In genomic region chr12:64781374-64782029, GRCh38 we compare ENCODE assay signal across 8 cellular contexts. TPM values are rescaled to one million over a fixed set of nuclear protein-coding genes. Genes with fewer than 3 reads are reported as not detected.
DNase-seq lines count a peak whose midpoint lies in the region; ATAC-seq lines count a peak whose summit lies in the region.

No MANE protein-coding gene starts in this region.

- peaks cover 66% of the 10 kb centered on the region for H3K27me3 ChIP-seq in ectodermal cell (ENCODE audit: control insufficient read depth, insufficient read depth, low read length, poor library complexity, severe bottlenecking)

- POLR2A ChIA-PET in naive thymus-derived CD8-positive, alpha-beta T cell (lab: Charles Lee), result interaction anchor here (2.2 kb wide), 1 partner anchor 22 kb away, joined by 9 read pairs; the partner anchor contains the start of gene GNS

- peaks cover 4 to 10% (median 10%) of the 10 kb centered on the region in 3 donors for H3K36me3 Mint-ChIP-seq in naive thymus-derived CD8-positive, alpha-beta T cell

- peak overlapping the region; percentile 38 for H3K4me3 ChIP-seq in ectodermal cell (ENCODE audit: insufficient read depth, low read depth, low read length)

- H3K27ac Mint-ChIP-seq in naive thymus-derived CD8-positive, alpha-beta T cell, result peak overlapping the region in 3 of 10 donors; percentile 27 to 80 (median 44)

- H3K9me3 ChIP-seq in ectodermal cell (ENCODE audit: control insufficient read depth, low read length), result no peaks in the 10 kb centered on the region

- 10 to 14% methylated on average over 26 of the region's 26 CpGs for WGBS in ectodermal cell, 2 experiments

- H3K4me1 ChIP-seq in ectodermal cell (ENCODE audit: control insufficient read depth, insufficient read depth, low read length), result peaks cover 7% of the 10 kb centered on the region

- peaks cover 46 to 75% (median 60%) of the 10 kb centered on the region in 5 donors for H3K27me3 Mint-ChIP-seq in naive thymus-derived CD8-positive, alpha-beta T cell

- H3K36me3 ChIP-seq in ectodermal cell (ENCODE audit: control insufficient read depth, insufficient read depth, low read length), result no peaks in the 10 kb centered on the region

- no peak overlapping the region for H3K27ac ChIP-seq in ectodermal cell (ENCODE audit: insufficient read depth, low read depth, low read length, poor library complexity, severe bottlenecking)

- intact Hi-C loops in Right ventricle myocardium inferior (cut with DNase I), result no loop called here
- intact Hi-C loops in cardiac septum (cut with DNase I), result no loop called here

- H3K4me1 Mint-ChIP-seq in naive thymus-derived CD8-positive, alpha-beta T cell, result peaks cover 10 to 20% (median 18%) of the 10 kb centered on the region in 4 donors

- ATAC-seq in Right ventricle myocardium inferior, result peak; percentile 8
- ATAC-seq in naive thymus-derived CD8-positive, alpha-beta T cell, result peak; percentile 56 to 57

- peaks cover 0 to 24% (median 17%) of the 10 kb centered on the region in 9 donors for H3K9me3 Mint-ChIP-seq in naive thymus-derived CD8-positive, alpha-beta T cell

- peak overlapping the region; percentile 76 to 91 (median 82) for H3K4me3 Mint-ChIP-seq in naive thymus-derived CD8-positive, alpha-beta T cell

- DNase-seq in Right ventricle myocardium inferior (ENCODE audit: missing footprints), result no peak
- no peak for DNase-seq in cardiac septum (ENCODE audit: low spot score)
- DNase-seq in NCI-H2171 treated with DMSO at 0.1 percent for 48 hours (lab: John Stamatoyannopoulos, UW), result peak; percentile 97
- DNase-seq in naive thymus-derived CD8-positive, alpha-beta T cell, result no peak
- DNase-seq in Ammon's horn (ENCODE audit: low spot score), result no peak
- no peak for DNase-seq in NCI-H1694 treated with DMSO at 0.1 percent for 48 hours (lab: John Stamatoyannopoulos, UW)
- no peak for DNase-seq in NCI-H1048 (lab: John Stamatoyannopoulos, UW)

RNA-seq across cellular contexts. Expression of gene GNS, which starts 22.3 kb away (rescaled TPM):
- 101 TPM for total RNA-seq in Right ventricle myocardium inferior
- total RNA-seq in cardiac septum, result 86.6 TPM
- polyA plus RNA-seq in ectodermal cell (2013, experiment 1 of 4), result 48.4 TPM
- polyA plus RNA-seq in ectodermal cell (2013, experiment 2 of 4), result 53.4 TPM
- 39.3 TPM for polyA plus RNA-seq in ectodermal cell (2013, experiment 3 of 4)
- polyA plus RNA-seq in ectodermal cell (2013, experiment 4 of 4), result 43.1 TPM
- total RNA-seq in naive thymus-derived CD8-positive, alpha-beta T cell, result 10 to 100 TPM; 30.1 to 30.2 TPM
- 10 to 100 TPM; 36.3 to 39.8 (median 38.0) TPM for polyA plus RNA-seq in naive thymus-derived CD8-positive, alpha-beta T cell

RNA-seq across cellular contexts. Expression of gene TBC1D30, which starts 42.9 kb away (rescaled TPM):
- total RNA-seq in Right ventricle myocardium inferior, result 0.35 TPM
- total RNA-seq in cardiac septum, result 1.8 TPM
- 2.8 TPM for polyA plus RNA-seq in ectodermal cell (2013, experiment 1 of 4)
- polyA plus RNA-seq in ectodermal cell (2013, experiment 2 of 4), result 4.9 TPM
- polyA plus RNA-seq in ectodermal cell (2013, experiment 3 of 4), result 2.9 TPM
- 4.9 TPM for polyA plus RNA-seq in ectodermal cell (2013, experiment 4 of 4)
- total RNA-seq in naive thymus-derived CD8-positive, alpha-beta T cell, result under 1 TPM; 0.63 to 0.65 TPM
- under 1 TPM in 2 of 3 donors, not detected in 1; 0.08 to 0.51 TPM for polyA plus RNA-seq in naive thymus-derived CD8-positive, alpha-beta T cell
